In the genomic region with DNA sequence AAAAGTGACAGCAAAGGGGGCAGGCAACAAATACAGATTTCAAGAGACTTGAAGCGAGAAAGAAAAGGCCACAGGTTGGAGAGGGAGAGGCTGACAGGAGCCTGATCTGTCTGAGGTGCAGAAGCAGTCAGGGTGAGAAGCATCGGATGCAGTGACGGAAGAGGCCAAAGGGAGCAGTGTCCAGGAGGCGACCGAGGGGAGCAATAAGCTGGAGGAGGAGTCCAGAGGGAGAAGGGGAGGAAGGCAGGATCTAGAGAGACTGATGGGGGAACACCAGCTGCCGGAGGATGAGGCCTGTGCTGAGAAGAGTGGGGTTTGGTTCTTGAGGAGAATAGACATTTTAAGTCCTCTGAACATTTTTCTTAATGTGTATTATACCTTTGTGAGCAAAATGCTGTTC, we compare ENCODE assay signal across 28 cellular contexts.
"Had no signal": no experiment of that assay in that cellular context is flagged by ENCODE, and none has a peak within 500 bp of the region (broad histone marks: within the 10 kb centered on the region; RNA-seq: fewer than 3 reads in every experiment).

No MANE protein-coding gene starts in this region.

- H3K27me3 Mint-ChIP-seq: naive B cell; natural killer cell treated with Interleukin-12 subunit alpha and Interleukin-12 subunit beta and Interleukin-15 and Interleukin-18, amount 100 ng/mL, for 72 hours; stimulated activated naive CD8-positive, alpha-beta T cell treated with anti-CD3 and anti-CD28 coated beads, Interleukin-15, amount 100 ng/mL, for 72 hours had no signal

- H3K4me3 Mint-ChIP-seq: mesothelial cell of epicardium; natural killer cell treated with Interleukin-12 subunit alpha and Interleukin-12 subunit beta and Interleukin-15 and Interleukin-18, amount 100 ng/mL, for 72 hours; stimulated activated naive CD8-positive, alpha-beta T cell treated with anti-CD3 and anti-CD28 coated beads, Interleukin-15, amount 100 ng/mL, for 72 hours had no signal

- ATAC-seq: foreskin keratinocyte; gastroesophageal sphincter; heart right ventricle; left cardiac atrium; left lung; mucosa of descending colon; natural killer cell treated with Interleukin-12 subunit alpha and Interleukin-12 subunit beta and Interleukin-15 and Interleukin-18, amount 100 ng/mL, for 72 hours; psoas muscle; right cardiac atrium; stimulated activated naive CD8-positive, alpha-beta T cell treated with anti-CD3 and anti-CD28 coated beads, Interleukin-15, amount 100 ng/mL, for 72 hours had no signal

- H3K36me3 Mint-ChIP-seq: mesothelial cell of epicardium; natural killer cell treated with Interleukin-12 subunit alpha and Interleukin-12 subunit beta and Interleukin-15 and Interleukin-18, amount 100 ng/mL, for 72 hours had no signal

- DNase-seq: dermis blood vessel endothelial cell; effector memory CD4-positive, alpha-beta T cell; foreskin keratinocyte; heart right ventricle; hippocampal formation; left cardiac atrium; left lung; mesenchymal stem cell; mucosa of descending colon; naive B cell; nucleus accumbens; psoas muscle; right cardiac atrium; spleen; stimulated activated CD4-positive, alpha-beta T cell treated with anti-CD3 and anti-CD28 coated beads, Interleukin-4, amount 100 ng/mL, for 4 hours; stimulated activated naive CD4-positive, alpha-beta T cell; stimulated activated naive CD8-positive, alpha-beta T cell treated with anti-CD3 and anti-CD28 coated beads, Interleukin-15, amount 100 ng/mL, for 72 hours; trophoblast cell had no signal

- H3K9me3 ChIP-seq: esophagus muscularis mucosa, gastroesophageal sphincter, heart right ventricle, left lung, mucosa of descending colon, psoas muscle, spleen, suprapubic skin, vagina had no signal

- H3K4me3 ChIP-seq: coronary artery, esophagus muscularis mucosa, gastroesophageal sphincter, heart right ventricle, left lung, mucosa of descending colon, psoas muscle, skin epidermis, spleen, suprapubic skin, vagina had no signal

- H3K4me1 Mint-ChIP-seq: mesothelial cell of epicardium had no signal

- FAIRE-seq: endothelial cell of umbilical vein, islet of Langerhans had no signal

- H3K27me3 ChIP-seq: esophagus muscularis mucosa, foreskin keratinocyte, gastroesophageal sphincter, heart right ventricle, left lung, spleen, suprapubic skin, vagina had no signal

- H3K27ac Mint-ChIP-seq: mesothelial cell of epicardium; natural killer cell treated with Interleukin-12 subunit alpha and Interleukin-12 subunit beta and Interleukin-15 and Interleukin-18, amount 100 ng/mL, for 72 hours had no signal

- H3K9me3 Mint-ChIP-seq: mesothelial cell of epicardium; naive B cell; natural killer cell treated with Interleukin-12 subunit alpha and Interleukin-12 subunit beta and Interleukin-15 and Interleukin-18, amount 100 ng/mL, for 72 hours; stimulated activated naive CD8-positive, alpha-beta T cell treated with anti-CD3 and anti-CD28 coated beads, Interleukin-15, amount 100 ng/mL, for 72 hours had no signal

- H3K36me3 ChIP-seq: esophagus muscularis mucosa, heart right ventricle, left lung, spleen, suprapubic skin, vagina had no signal

- H3K27ac ChIP-seq: coronary artery, esophagus muscularis mucosa, foreskin keratinocyte, gastroesophageal sphincter, heart right ventricle, left lung, psoas muscle, skin epidermis, spleen, suprapubic skin, vagina had no signal
